Comparison of ENCODE assay signal across 9 cellular contexts in genomic region chr5:163968651-163969050, GRCh38.
"Had no signal": no experiment of that assay in that cellular context is flagged by ENCODE, and none has a peak within 500 bp of the region (broad histone marks: within the 10 kb centered on the region; RNA-seq: fewer than 3 reads in every experiment).

No MANE protein-coding gene starts in this region.

- DNase-seq: GM23248, GOT3, H7, HFFc6, KBM-7 had no signal

- H2AFZ ChIP-seq: GM23248 had no signal

- FAIRE-seq: HepG2 had no signal

- H3K4me1 ChIP-seq: HAP-1 had no signal

- H3K9me3 ChIP-seq: HAP-1 had no signal

- H3K4me3 ChIP-seq: GM23248, HAP-1 had no signal

- ATAC-seq: HCT116, HepG2 had no signal

- H3K9ac ChIP-seq: GM23248 had no signal

- H3K27ac ChIP-seq: GM23248, HL-60 had no signal

- H3K36me3 ChIP-seq: HAP-1 had no signal
